8 cellular contexts compared by ENCODE assay signal in genomic region chr3:195259146-195259563, GRCh38. TPM values are rescaled to one million over a fixed set of nuclear protein-coding genes. Genes with fewer than 3 reads are reported as not detected.
A peak's percentile ranks its signal among the peaks of the same experiment; 100 is the strongest.
DNase-seq lines count a peak whose midpoint lies in the region; ATAC-seq and TF ChIP-seq lines count a peak whose summit lies in the region.

No MANE protein-coding gene starts in this region.

- H3K36me3 ChIP-seq in OCI-LY1 (ENCODE audit: insufficient read depth, low read length) (no peaks in the 10 kb centered on the region; the same call in 1 of the 2 replicates), duodenal mucosa (ENCODE audit: control insufficient read depth in 1 of 2, insufficient read depth in 2 of 2, low read length in 2 of 2) (no peaks in the 10 kb centered on the region)

- H3K27ac Mint-ChIP-seq in activated naive CD4-positive, alpha-beta T cell treated with anti-CD3 and anti-CD28 coated beads, Interleukin-2, amount 10 ng/mL, durations not matched to agents 7 days and 5 days = peak overlapping the region; percentile 42
- H3K27ac Mint-ChIP-seq in natural killer cell = peak overlapping the region; percentile 83 to 84

- TF ChIP-seq CTCF in OCI-LY1 (IDR thresholded peaks at IDR 0.05; ENCODE audit: low read length) = no peak
- TF ChIP-seq CTCF in natural killer cell (IDR thresholded peaks at IDR 0.05) = no peak

- H2AFZ ChIP-seq in OCI-LY1 (ENCODE audit: low read length) = no peak overlapping the region

- no peak for ATAC-seq in natural killer cell

- H3K9ac ChIP-seq in OCI-LY1 (ENCODE audit: low read length) = peak overlapping the region; percentile 25; the same call in 1 of the 2 replicates
- peak overlapping the region; percentile 28 to 73 for H3K9ac ChIP-seq in duodenal mucosa (ENCODE audit: low read depth in 1 of 2, low read length in 2 of 2)

- no peaks in the 10 kb centered on the region; the same call in 1 of the 2 replicates for H3K27me3 ChIP-seq in OCI-LY1 (ENCODE audit: insufficient read depth, low read length)
- no peaks in the 10 kb centered on the region for H3K27me3 ChIP-seq in duodenal mucosa (ENCODE audit: control insufficient read depth in 1 of 2, insufficient read depth in 2 of 2, low read length in 2 of 2)

- H3K4me2 ChIP-seq in OCI-LY1 (ENCODE audit: low read length) = peak overlapping the region; percentile 61

- no peaks in the 10 kb centered on the region for H3K9me2 ChIP-seq in OCI-LY1 (ENCODE audit: low read depth, low read length)

- H3F3A ChIP-seq in OCI-LY1 (ENCODE audit: insufficient read depth, low read length) = no peaks in the 10 kb centered on the region; the same call in 1 of the 2 replicates

- H3K4me1 ChIP-seq in OCI-LY1 (ENCODE audit: insufficient read depth, low read length, severe bottlenecking) (peaks cover 25% of the 10 kb centered on the region), duodenal mucosa (ENCODE audit: control insufficient read depth in 1 of 2, insufficient read depth in 2 of 2, low read length in 2 of 2) (peaks cover 19 to 20% of the 10 kb centered on the region in 2 donors)

- peaks cover 4% of the 10 kb centered on the region for H3K27me3 Mint-ChIP-seq in activated naive CD4-positive, alpha-beta T cell treated with anti-CD3 and anti-CD28 coated beads, Interleukin-2, amount 10 ng/mL, durations not matched to agents 7 days and 5 days
- H3K27me3 Mint-ChIP-seq in natural killer cell (ENCODE audit: low read depth in 2 of 2) = no peaks in the 10 kb centered on the region

- no peaks in the 10 kb centered on the region for H3K9me3 Mint-ChIP-seq in activated naive CD4-positive, alpha-beta T cell treated with anti-CD3 and anti-CD28 coated beads, Interleukin-2, amount 10 ng/mL, durations not matched to agents 7 days and 5 days
- H3K9me3 Mint-ChIP-seq in natural killer cell = no peaks in the 10 kb centered on the region

- no peaks in the 10 kb centered on the region for H3K79me2 ChIP-seq in OCI-LY1 (ENCODE audit: insufficient read depth, low read length)

- CTCF ChIA-PET in activated naive CD4-positive, alpha-beta T cell treated with anti-CD3 and anti-CD28 coated beads, Interleukin-2, amount 10 ng/mL, durations not matched to agents 7 days and 5 days (lab: Charles Lee) = interaction anchor here (0.6 to 4.1 kb wide), 3 partner anchors 11 to 586 kb away, joined by 3 to 32 read pairs (median 4); no protein-coding TSS in a partner anchor

- DNase-seq in activated naive CD4-positive, alpha-beta T cell treated with anti-CD3 and anti-CD28 coated beads, Interleukin-2, amount 10 ng/mL, durations not matched to agents 7 days and 5 days = no peak
- DNase-seq in activated naive CD4-positive, alpha-beta T cell treated with anti-CD3 and anti-CD28 coated beads, Interleukin-2, amount 50 U/mL, for 16 hours = no peak
- no peak for DNase-seq in natural killer cell
- DNase-seq in activated CD8-positive, alpha-beta memory T cell treated with anti-CD3 and anti-CD28 coated beads, Interleukin-2, amount 50 U/mL, for 48 hours = no peak
- no peak for DNase-seq in activated gamma-delta T cell treated with Interleukin-2 at 50 U/mL for 16 hours
- no peak for DNase-seq in SIG-M5 (lab: John Stamatoyannopoulos, UW)

- H3K36me3 Mint-ChIP-seq in activated naive CD4-positive, alpha-beta T cell treated with anti-CD3 and anti-CD28 coated beads, Interleukin-2, amount 10 ng/mL, durations not matched to agents 7 days and 5 days = peaks cover 1% of the 10 kb centered on the region
- H3K36me3 Mint-ChIP-seq in natural killer cell = no peaks in the 10 kb centered on the region

- intact Hi-C loops in natural killer cell (cut with micrococcal nuclease) = loop anchor here (1.0 kb wide), 1 partner anchor 153 kb away; no protein-coding TSS in a partner anchor

- peak overlapping the region; percentile 66 for H3K4me3 ChIP-seq in OCI-LY1 (ENCODE audit: low read depth, low read length, poor library complexity, severe bottlenecking)
- H3K4me3 ChIP-seq in duodenal mucosa (ENCODE audit: low read depth in 1 of 2, low read length in 2 of 2) = peak overlapping the region; percentile 59 to 81

- H3K4me3 Mint-ChIP-seq in activated naive CD4-positive, alpha-beta T cell treated with anti-CD3 and anti-CD28 coated beads, Interleukin-2, amount 10 ng/mL, durations not matched to agents 7 days and 5 days = peak overlapping the region; percentile 18
- no peak overlapping the region for H3K4me3 Mint-ChIP-seq in natural killer cell

- peaks cover 33% of the 10 kb centered on the region for H3K4me1 Mint-ChIP-seq in activated naive CD4-positive, alpha-beta T cell treated with anti-CD3 and anti-CD28 coated beads, Interleukin-2, amount 10 ng/mL, durations not matched to agents 7 days and 5 days
- peaks cover 14 to 23% of the 10 kb centered on the region in 2 donors for H3K4me1 Mint-ChIP-seq in natural killer cell

- H4K20me1 ChIP-seq in OCI-LY1 (ENCODE audit: insufficient read depth, low read length) = no peaks in the 10 kb centered on the region

- no peaks in the 10 kb centered on the region for H3K9me3 ChIP-seq in OCI-LY1 (ENCODE audit: low read length)
- no peaks in the 10 kb centered on the region for H3K9me3 ChIP-seq in duodenal mucosa (ENCODE audit: control insufficient read depth in 1 of 2, low read length in 2 of 2)

- H3K27ac ChIP-seq in OCI-LY1 (ENCODE audit: low read depth, low read length, poor library complexity, severe bottlenecking) (no peak overlapping the region), duodenal mucosa (ENCODE audit: low read depth, low read length) (peak overlapping the region; percentile 80)

RNA-seq across cellular contexts. Expression of gene XXYLT1, which starts 11.8 kb away (rescaled TPM):
- total RNA-seq in natural killer cell = 10 to 100 TPM in 2 of 3 donors, 1 to 10 TPM in 1; 8.7 to 13.6 (median 10.2) TPM
